ENCODE assay signal across 13 cellular contexts in the genomic region with DNA sequence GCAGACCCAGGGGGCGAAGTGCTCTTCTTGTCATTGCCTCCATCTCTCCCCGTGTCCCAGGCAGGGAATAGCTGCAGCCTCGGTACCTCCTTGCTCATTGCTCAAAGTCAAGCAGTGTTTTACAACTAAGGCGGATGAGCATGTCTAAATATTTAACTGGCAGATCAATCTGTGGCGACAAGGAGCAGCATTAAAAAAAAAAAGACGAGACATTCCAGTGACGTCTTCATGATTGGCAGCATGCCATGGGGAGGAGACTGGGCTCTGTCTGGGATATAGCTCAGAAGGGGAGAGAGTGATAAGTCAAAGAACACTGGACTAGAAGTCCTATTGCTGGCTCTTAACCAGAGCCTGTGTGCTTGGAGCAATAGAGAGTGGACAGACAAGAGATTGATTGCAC.
DNase-seq lines count a peak whose midpoint lies in the region; TF ChIP-seq lines count a peak whose summit lies in the region.
"Had no signal": no experiment of that assay in that cellular context is flagged by ENCODE, and none has a peak within 500 bp of the region (broad histone marks: within the 10 kb centered on the region; RNA-seq: fewer than 3 reads in every experiment).

No MANE protein-coding gene starts in this region.

- no peaks in the 10 kb centered on the region for H3K9me3 Mint-ChIP-seq in nephron progenitor cell
- H3K9me3 Mint-ChIP-seq: activated naive CD8-positive, alpha-beta T cell treated with anti-CD3 and anti-CD28 coated beads, Interleukin-2, amount 50 U/mL, for 24 hours had no signal

- H3K4me1 Mint-ChIP-seq in nephron progenitor cell: peaks cover 26% of the 10 kb centered on the region
- H3K4me1 Mint-ChIP-seq: activated naive CD8-positive, alpha-beta T cell treated with anti-CD3 and anti-CD28 coated beads, Interleukin-2, amount 50 U/mL, for 24 hours; IgD-negative memory B cell had no signal

- H3K27me3 Mint-ChIP-seq in nephron progenitor cell (ENCODE audit: low read depth, poor library complexity): peaks cover 35% of the 10 kb centered on the region
- H3K27me3 Mint-ChIP-seq: activated naive CD8-positive, alpha-beta T cell treated with anti-CD3 and anti-CD28 coated beads, Interleukin-2, amount 50 U/mL, for 24 hours had no signal

- peak; percentile 60 for DNase-seq in Daoy (ENCODE audit: low read depth)
- peak; percentile 33 for DNase-seq in M059J (ENCODE audit: low read depth)
- peak; percentile 40 for DNase-seq in colonic mucosa
- peak; percentile 30 for DNase-seq in nephron progenitor cell
- no peak for DNase-seq in stimulated activated CD4-positive, alpha-beta T cell treated with anti-CD3 and anti-CD28 coated beads, Interleukin-2, amount 100 ng/mL, for 48 hours
- no peak for DNase-seq in activated effector memory CD4-positive, alpha-beta T cell treated with anti-CD3 and anti-CD28 coated beads, Interleukin-2, amount 50 U/mL, for 16 hours
- no peak for DNase-seq in iPS-NIHi11 (ENCODE audit: low spot score)
- DNase-seq in CD1c-positive myeloid dendritic cell (ENCODE audit: extremely low spot score): no peak
- DNase-seq: activated naive CD8-positive, alpha-beta T cell treated with anti-CD3 and anti-CD28 coated beads, Interleukin-2, amount 50 U/mL, for 24 hours; NCI-H2081 treated with DMSO at 0.1 percent for 48 hours; stimulated activated naive CD4-positive, alpha-beta T cell had no signal

- no peak overlapping the region for H3K4me3 Mint-ChIP-seq in nephron progenitor cell
- H3K4me3 Mint-ChIP-seq: activated naive CD8-positive, alpha-beta T cell treated with anti-CD3 and anti-CD28 coated beads, Interleukin-2, amount 50 U/mL, for 24 hours; IgD-negative memory B cell had no signal

- H3K9ac ChIP-seq in colonic mucosa (ENCODE audit: low read depth in 2 of 2, low read length in 2 of 2): no peak overlapping the region

- H3K9me3 ChIP-seq in colonic mucosa: no peaks in the 10 kb centered on the region

- no peaks in the 10 kb centered on the region for H3K27me3 ChIP-seq in colonic mucosa

- no peaks in the 10 kb centered on the region for H3K36me3 ChIP-seq in colonic mucosa

- intact Hi-C loops in colonic mucosa (cut with DNase I): no loop called here

- no peaks in the 10 kb centered on the region for H3K4me1 ChIP-seq in colonic mucosa

- no peak overlapping the region for H3K4me3 ChIP-seq in colonic mucosa
- H3K4me3 ChIP-seq: dorsolateral prefrontal cortex had no signal

- no peak overlapping the region for H3K27ac Mint-ChIP-seq in nephron progenitor cell
- H3K27ac Mint-ChIP-seq: activated naive CD8-positive, alpha-beta T cell treated with anti-CD3 and anti-CD28 coated beads, Interleukin-2, amount 50 U/mL, for 24 hours; IgD-negative memory B cell had no signal

- no peaks in the 10 kb centered on the region for H3K36me3 Mint-ChIP-seq in nephron progenitor cell (ENCODE audit: low read depth)
- H3K36me3 Mint-ChIP-seq: IgD-negative memory B cell had no signal

- H3K27ac ChIP-seq in colonic mucosa: no peak overlapping the region
- H3K27ac ChIP-seq: dorsolateral prefrontal cortex had no signal

- no peak for TF ChIP-seq CTCF in colonic mucosa (IDR thresholded peaks at IDR 0.05)
- TF ChIP-seq CTCF in nephron progenitor cell (IDR thresholded peaks at IDR 0.05): no peak

Comparison
In these comparisons a context has a peak if more than half of its experiments do, and no peak if none do; other contexts are left out.
1. DNase-seq: peak in Daoy (single experiment), M059J (single experiment), colonic mucosa (single experiment) and nephron progenitor cell (single experiment); none in stimulated activated CD4-positive, alpha-beta T cell treated with anti-CD3 and anti-CD28 coated beads, Interleukin-2, amount 100 ng/mL, for 48 hours (0 of 2), activated effector memory CD4-positive, alpha-beta T cell treated with anti-CD3 and anti-CD28 coated beads, Interleukin-2, amount 50 U/mL, for 16 hours (single experiment), iPS-NIHi11 (single experiment) and CD1c-positive myeloid dendritic cell (single experiment).